ENCODE assay signal across 20 cellular contexts in genomic region chr1:22163578-22163977, GRCh38. TPM values are rescaled to one million over a fixed set of nuclear protein-coding genes. Genes with fewer than 3 reads are reported as not detected.
DNase-seq lines count a peak whose midpoint lies in the region; ATAC-seq and TF ChIP-seq lines count a peak whose summit lies in the region.
"Had no signal": no experiment of that assay in that cellular context is flagged by ENCODE, and none has a peak within 500 bp of the region (broad histone marks: within the 10 kb centered on the region; RNA-seq: fewer than 3 reads in every experiment).

No MANE protein-coding gene starts in this region.

- H3K4me2 ChIP-seq in BLaER1 treated with 17β-estradiol and CSF1 and Interleukin-3, amounts not matched to agents 10 nM and 100 nM, result peak overlapping the region; percentile 41 to 96 (median 84)
- no peak overlapping the region for H3K4me2 ChIP-seq in trophoblast cell (ENCODE audit: low read length)

- H3K79me2 ChIP-seq in trophoblast cell (ENCODE audit: control insufficient read depth, insufficient read depth, low read length, poor library complexity), result no peaks in the 10 kb centered on the region

- no peak overlapping the region for H2BK120ac ChIP-seq in trophoblast cell (ENCODE audit: insufficient read depth, low read length, poor library complexity)

- peak overlapping the region in 4 of 11 experiments; percentile 13 to 39 (median 20); a peak in 3 of 22 replicates for H3K27ac ChIP-seq in BLaER1 treated with 17β-estradiol and CSF1 and Interleukin-3, amounts not matched to agents 10 nM and 100 nM
- H3K27ac ChIP-seq in trophoblast cell (ENCODE audit: low read depth, low read length), result no peak overlapping the region
- no peak overlapping the region for H3K27ac ChIP-seq in sigmoid colon
- H3K27ac ChIP-seq: HL-60, RWPE1, SJSA1 had no signal

- DNase-seq in dermis blood vessel endothelial cell (peak; percentile 26), trophoblast cell (peak; percentile 18 to 62), sigmoid colon (no peak)
- DNase-seq in stimulated activated CD4-positive, alpha-beta T cell treated with anti-CD3 and anti-CD28 coated beads, Interleukin-2, amount 100 ng/mL, for 48 hours, result no peak
- DNase-seq: C1 segment of cervical spinal cord, COR-L47, DMS79, KBM-7, NCI-H1092 treated with DMSO at 0.1 percent for 48 hours, NCI-H187, NCI-H446, NCI-H774, SW 1271 had no signal

- no peak overlapping the region for H3K4ac ChIP-seq in trophoblast cell (ENCODE audit: low read depth, low read length)

- H3K18ac ChIP-seq in trophoblast cell (ENCODE audit: low read length), result no peak overlapping the region

- intact Hi-C loops in sigmoid colon (cut with DNase I), result no loop called here

- H2BK5ac ChIP-seq in trophoblast cell (ENCODE audit: low read depth, low read length, poor library complexity), result no peak overlapping the region

- no peak overlapping the region for H2AFZ ChIP-seq in trophoblast cell (ENCODE audit: insufficient read depth, low read length, poor library complexity)

- H3K9me3 ChIP-seq in BLaER1 treated with 17β-estradiol and CSF1 and Interleukin-3, amounts not matched to agents 10 nM and 100 nM (replicated peaks in 1 of 11), result no peaks in the 10 kb centered on the region
- H3K9me3 ChIP-seq in trophoblast cell (ENCODE audit: insufficient read depth, low read depth, low read length) (no peaks in the 10 kb centered on the region), sigmoid colon (no peaks in the 10 kb centered on the region)
- H3K9me3 ChIP-seq: SJSA1 had no signal

- H3K4me3 ChIP-seq in BLaER1 treated with 17β-estradiol and CSF1 and Interleukin-3, amounts not matched to agents 10 nM and 100 nM, result no peak overlapping the region
- H3K4me3 ChIP-seq in trophoblast cell (ENCODE audit: low read depth, low read length) (no peak overlapping the region), sigmoid colon (no peak overlapping the region)
- H3K4me3 ChIP-seq: SJSA1 had no signal

- peak overlapping the region in 6 of 11 experiments; percentile 10 to 55 (median 36); a peak in 6 of 22 replicates for H3K9ac ChIP-seq in BLaER1 treated with 17β-estradiol and CSF1 and Interleukin-3, amounts not matched to agents 10 nM and 100 nM
- H3K9ac ChIP-seq in trophoblast cell (ENCODE audit: low read length), result no peak overlapping the region

- H3K23ac ChIP-seq in trophoblast cell (ENCODE audit: low read length), result no peak overlapping the region

- no peaks in the 10 kb centered on the region for H3K27me3 ChIP-seq in BLaER1 treated with 17β-estradiol and CSF1 and Interleukin-3, amounts not matched to agents 10 nM and 100 nM
- H3K27me3 ChIP-seq in trophoblast cell (ENCODE audit: insufficient read depth, low read length) (no peaks in the 10 kb centered on the region), sigmoid colon (no peaks in the 10 kb centered on the region)

- no peak for TF ChIP-seq POLR2A in sigmoid colon (IDR thresholded peaks at IDR 0.05)

- no peak for TF ChIP-seq CTCF in sigmoid colon (IDR thresholded peaks at IDR 0.05)

- no peak overlapping the region for H4K8ac ChIP-seq in trophoblast cell (ENCODE audit: low read depth, low read length)

- WGBS in trophoblast cell (ENCODE audit: extremely low coverage, insufficient coverage, insufficient read length), result no CpG with 5 or more reads among the region's 6 CpGs
- 42 to 49% methylated on average over 6 of the region's 6 CpGs for WGBS in sigmoid colon, 2 donors

- TF ChIP-seq EP300 in sigmoid colon (IDR thresholded peaks at IDR 0.05), result no peak

- no peaks in the 10 kb centered on the region for H3K36me3 ChIP-seq in BLaER1 treated with 17β-estradiol and CSF1 and Interleukin-3, amounts not matched to agents 10 nM and 100 nM
- no peaks in the 10 kb centered on the region for H3K36me3 ChIP-seq in trophoblast cell (ENCODE audit: control insufficient read depth in 1 of 2, insufficient read depth in 2 of 2, low read length in 2 of 2)
- no peaks in the 10 kb centered on the region for H3K36me3 ChIP-seq in sigmoid colon
- H3K36me3 ChIP-seq: SJSA1 had no signal

- H3K14ac ChIP-seq in trophoblast cell (ENCODE audit: low read length), result no peak overlapping the region

- H4K20me1 ChIP-seq in BLaER1 treated with 17β-estradiol and CSF1 and Interleukin-3, amounts not matched to agents 10 nM and 100 nM, result 0 out of 22 replicates have a peak, but pooled peaks cover 0 to 5% (median 0%) of the 10 kb centered on the region in 11 experiments

- ATAC-seq in HG03108 (IDR thresholded peaks at IDR 0.05; ENCODE audit: unreplicated experiment) (peak; percentile 14), HG03469 (IDR thresholded peaks at IDR 0.05; ENCODE audit: unreplicated experiment) (no peak)

- H2AK5ac ChIP-seq in trophoblast cell (ENCODE audit: low read length), result no peak overlapping the region

- peaks cover 40 to 76% (median 69%) of the 10 kb centered on the region in 10 experiments for H3K4me1 ChIP-seq in BLaER1 treated with 17β-estradiol and CSF1 and Interleukin-3, amounts not matched to agents 10 nM and 100 nM
- H3K4me1 ChIP-seq in trophoblast cell (ENCODE audit: control insufficient read depth in 1 of 2, insufficient read depth in 2 of 2, low read length in 2 of 2), result peaks cover 0 to 8% of the 10 kb centered on the region in 2 experiments
- H3K4me1 ChIP-seq in sigmoid colon, result no peaks in the 10 kb centered on the region
- H3K4me1 ChIP-seq: SJSA1 had no signal

- no peak overlapping the region for H4K12ac ChIP-seq in trophoblast cell (ENCODE audit: low read depth, low read length)

- no peak overlapping the region for H2BK12ac ChIP-seq in trophoblast cell (ENCODE audit: low read length)

- no peak overlapping the region for H4K91ac ChIP-seq in trophoblast cell (ENCODE audit: low read depth, low read length)

- H3K79me1 ChIP-seq in trophoblast cell (ENCODE audit: low read length), result no peaks in the 10 kb centered on the region

RNA-seq across cellular contexts. Expression of gene WNT4, which starts 20.7 kb away (rescaled TPM):
- total RNA-seq in dermis blood vessel endothelial cell, result under 0.01 and 0.14 TPM in 2 replicates
- polyA plus RNA-seq in trophoblast cell (2013), result 3.9 and 4.6 TPM in 2 replicates
- total RNA-seq in sigmoid colon, result under 1 TPM; 0.14 to 0.36 (median 0.22) TPM
- polyA plus RNA-seq in sigmoid colon, result 1 to 10 TPM in 1 of 3 donors, under 1 TPM in 2; 0.60 to 1.2 (median 0.92) TPM
- total RNA-seq: SJSA1 had no signal
- polyA plus RNA-seq: AG04450 had no signal

Comparison
In these comparisons a context has a peak if more than half of its experiments do, and no peak if none do; other contexts are left out.
1. DNase-seq: peak in dermis blood vessel endothelial cell (single experiment) and trophoblast cell (2 of 2); none in stimulated activated CD4-positive, alpha-beta T cell treated with anti-CD3 and anti-CD28 coated beads, Interleukin-2, amount 100 ng/mL, for 48 hours (0 of 2) and sigmoid colon (single experiment).